In the genomic region with DNA sequence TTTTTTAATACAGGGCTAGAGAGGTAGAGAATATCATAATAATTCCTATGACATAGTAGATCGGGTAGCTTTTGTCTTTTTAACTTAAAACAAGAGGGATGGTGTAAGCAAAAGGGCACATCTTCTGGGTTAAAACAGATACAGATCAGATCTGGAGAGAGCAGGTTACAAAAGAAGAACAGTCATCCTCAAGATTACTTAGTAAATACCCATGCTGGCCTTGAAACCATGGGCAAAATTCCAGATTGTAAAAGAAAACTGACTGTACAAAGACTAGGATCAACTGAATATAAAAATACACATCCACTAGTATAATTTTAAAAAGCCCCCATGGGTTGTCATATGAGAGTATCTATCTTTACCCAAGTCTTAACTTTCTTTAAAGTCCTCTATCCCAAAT, we compare ENCODE assay signal across 2 cellular contexts.
A peak's percentile ranks its signal among the peaks of the same experiment; 100 is the strongest.
TF ChIP-seq lines count a peak whose summit lies in the region.

No MANE protein-coding gene starts in this region.

TF ChIP-seq in IMR-90, 13 proteins besides CTCF, POLR2A, EP300 and RAD21:
- no peak for TF ChIP-seq RFX5 (IDR thresholded peaks at IDR 0.05; ENCODE audit: low read depth, low read length)
- TF ChIP-seq MXI1 (IDR thresholded peaks at IDR 0.05; ENCODE audit: borderline replicate concordance, low read depth, low read length), result no peak
- TF ChIP-seq CHD1 (IDR thresholded peaks at IDR 0.05; ENCODE audit: low read depth, low read length), result no peak
- TF ChIP-seq BHLHE40 (IDR thresholded peaks at IDR 0.05; ENCODE audit: low read depth, low read length), result no peak
- TF ChIP-seq SMC3 (IDR thresholded peaks at IDR 0.05; ENCODE audit: low read depth, low read length), result no peak
- no peak for TF ChIP-seq FOS (IDR thresholded peaks at IDR 0.05; ENCODE audit: low read depth, low read length)
- no peak for TF ChIP-seq RCOR1 (IDR thresholded peaks at IDR 0.05; ENCODE audit: insufficient replicate concordance, low read length)
- TF ChIP-seq MAFK (IDR thresholded peaks at IDR 0.05; ENCODE audit: low read depth, low read length), result no peak
- TF ChIP-seq, protein P1, sequence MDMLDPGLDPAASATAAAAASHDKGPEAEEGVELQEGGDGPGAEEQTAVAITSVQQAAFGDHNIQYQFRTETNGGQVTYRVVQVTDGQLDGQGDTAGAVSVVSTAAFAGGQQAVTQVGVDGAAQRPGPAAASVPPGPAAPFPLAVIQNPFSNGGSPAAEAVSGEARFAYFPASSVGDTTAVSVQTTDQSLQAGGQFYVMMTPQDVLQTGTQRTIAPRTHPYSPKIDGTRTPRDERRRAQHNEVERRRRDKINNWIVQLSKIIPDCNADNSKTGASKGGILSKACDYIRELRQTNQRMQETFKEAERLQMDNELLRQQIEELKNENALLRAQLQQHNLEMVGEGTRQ (IDR thresholded peaks at IDR 0.05; ENCODE audit: low read depth, low read length), result no peak
- no peak for TF ChIP-seq CEBPB (IDR thresholded peaks at IDR 0.05; ENCODE audit: low read depth, low read length)
- no peak for TF ChIP-seq NFE2L2 (IDR thresholded peaks at IDR 0.05; ENCODE audit: low read depth, low read length)
- TF ChIP-seq, protein P2, sequence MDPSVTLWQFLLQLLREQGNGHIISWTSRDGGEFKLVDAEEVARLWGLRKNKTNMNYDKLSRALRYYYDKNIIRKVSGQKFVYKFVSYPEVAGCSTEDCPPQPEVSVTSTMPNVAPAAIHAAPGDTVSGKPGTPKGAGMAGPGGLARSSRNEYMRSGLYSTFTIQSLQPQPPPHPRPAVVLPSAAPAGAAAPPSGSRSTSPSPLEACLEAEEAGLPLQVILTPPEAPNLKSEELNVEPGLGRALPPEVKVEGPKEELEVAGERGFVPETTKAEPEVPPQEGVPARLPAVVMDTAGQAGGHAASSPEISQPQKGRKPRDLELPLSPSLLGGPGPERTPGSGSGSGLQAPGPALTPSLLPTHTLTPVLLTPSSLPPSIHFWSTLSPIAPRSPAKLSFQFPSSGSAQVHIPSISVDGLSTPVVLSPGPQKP (IDR thresholded peaks at IDR 0.05; ENCODE audit: borderline replicate concordance, low read depth, low read length), result no peak
- no peak for TF ChIP-seq MAZ (IDR thresholded peaks at IDR 0.05; ENCODE audit: borderline replicate concordance, low read depth, low read length)

TF ChIP-seq in K562, 482 proteins besides CTCF, POLR2A, EP300 and RAD21 (continued from another document):
- TF ChIP-seq NFE2 (IDR thresholded peaks at IDR 0.05; ENCODE audit: low read depth) (0 out of 2 replicates have a peak, but pooled peaks have one; percentile 19), ETS2 (tag; IDR thresholded peaks at IDR 0.05; ENCODE audit: borderline replicate concordance, poor library complexity, severe bottlenecking) (no peak), ARID1B (IDR thresholded peaks at IDR 0.05) (peak; percentile 57), RBM22 (IDR thresholded peaks at IDR 0.05; ENCODE audit: low read depth, low read length, poor library complexity, severe bottlenecking) (peak; percentile 23), TAL1 (IDR thresholded peaks at IDR 0.05) (peak; percentile 44; the same call in 1 of the 2 replicates), FOSL1 (tag; conservative IDR thresholded peaks at IDR 0.05) (peak; percentile 31), CBFA2T3 (IDR thresholded peaks at IDR 0.05) (peak; percentile 63), CBFA2T2 (conservative IDR thresholded peaks at IDR 0.05) (peak; percentile 37), SMARCB1 (IDR thresholded peaks at IDR 0.05; ENCODE audit: insufficient read length, low read depth) (peak; percentile 82), FOS (IDR thresholded peaks at IDR 0.05; ENCODE audit: extremely low read depth, insufficient read length) (no peak), JUND (IDR thresholded peaks at IDR 0.05; ENCODE audit: borderline replicate concordance, low read depth, low read length) (0 out of 2 replicates have a peak, but pooled peaks have one; percentile 17), JUND (tag; IDR thresholded peaks at IDR 0.05; ENCODE audit: borderline replicate concordance, low read depth, low read length) (no peak), TEAD4 (IDR thresholded peaks at IDR 0.05; ENCODE audit: low read length) (peak; percentile 49), TEAD4 (CRISPR knock-in tag; IDR thresholded peaks at IDR 0.05; ENCODE audit: borderline replicate concordance) (no peak), NFIC (IDR thresholded peaks at IDR 0.05) (peak; percentile 67), DPF2 (IDR thresholded peaks at IDR 0.05) (0 out of 2 replicates have a peak, but pooled peaks have one; percentile 55)
- TF ChIP-seq, protein P3, sequence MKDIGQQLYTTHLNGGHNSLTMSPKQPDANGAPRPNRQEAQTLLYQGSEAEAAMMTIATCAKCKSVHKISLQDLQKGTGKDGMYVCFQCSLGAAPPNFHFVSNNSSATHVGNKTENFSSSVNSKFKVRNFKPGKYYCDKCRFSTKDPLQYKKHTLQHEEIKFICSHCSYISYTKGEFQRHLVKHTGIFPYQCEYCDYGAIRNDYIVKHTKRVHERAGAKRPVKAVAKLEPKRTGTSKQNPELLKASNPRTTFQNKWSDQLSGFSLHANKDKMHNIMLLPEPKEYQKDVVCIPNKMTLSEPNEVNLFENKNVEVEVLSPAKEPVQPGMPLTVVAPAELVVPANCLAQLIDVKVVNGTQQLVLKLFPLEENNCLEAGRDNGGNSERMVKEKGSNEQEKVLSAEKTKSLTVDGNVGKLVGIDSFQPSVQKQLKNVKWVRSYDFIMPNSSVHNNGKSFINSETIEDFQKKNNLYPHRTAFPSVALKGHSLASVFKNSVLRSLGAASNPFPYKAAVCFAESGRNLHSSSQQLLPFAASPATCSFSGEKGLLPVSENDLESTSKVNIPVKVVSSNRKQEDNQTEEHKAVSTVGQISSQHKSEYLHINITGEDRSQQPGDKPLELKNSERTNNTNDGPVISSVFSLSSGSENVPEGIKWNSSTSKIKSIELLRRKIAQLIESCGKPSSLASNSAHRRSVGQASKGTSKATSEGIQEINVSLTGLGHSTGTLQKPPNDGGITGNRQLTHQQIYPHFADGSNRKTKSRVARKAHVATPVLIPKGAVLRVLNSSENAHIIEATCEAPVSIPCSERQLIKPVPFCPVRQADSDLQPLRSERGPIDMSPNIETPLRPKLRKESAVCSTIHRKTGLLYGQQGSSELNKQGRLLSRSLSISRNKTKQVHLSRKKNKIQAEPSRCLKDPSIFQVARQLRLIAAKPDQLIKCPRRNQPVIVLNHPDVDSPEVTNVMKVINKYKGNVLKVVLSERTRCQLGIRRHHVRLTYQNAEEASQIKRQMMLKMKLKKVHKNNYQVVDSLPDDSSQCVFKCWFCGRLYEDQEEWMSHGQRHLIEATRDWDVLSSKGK (CRISPR knock-in tag; IDR thresholded peaks at IDR 0.05), result no peak
- TF ChIP-seq, protein P4, sequence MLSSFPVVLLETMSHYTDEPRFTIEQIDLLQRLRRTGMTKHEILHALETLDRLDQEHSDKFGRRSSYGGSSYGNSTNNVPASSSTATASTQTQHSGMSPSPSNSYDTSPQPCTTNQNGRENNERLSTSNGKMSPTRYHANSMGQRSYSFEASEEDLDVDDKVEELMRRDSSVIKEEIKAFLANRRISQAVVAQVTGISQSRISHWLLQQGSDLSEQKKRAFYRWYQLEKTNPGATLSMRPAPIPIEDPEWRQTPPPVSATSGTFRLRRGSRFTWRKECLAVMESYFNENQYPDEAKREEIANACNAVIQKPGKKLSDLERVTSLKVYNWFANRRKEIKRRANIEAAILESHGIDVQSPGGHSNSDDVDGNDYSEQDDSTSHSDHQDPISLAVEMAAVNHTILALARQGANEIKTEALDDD (IDR thresholded peaks at IDR 0.05), result peak; percentile 81
- TF ChIP-seq, protein P5, sequence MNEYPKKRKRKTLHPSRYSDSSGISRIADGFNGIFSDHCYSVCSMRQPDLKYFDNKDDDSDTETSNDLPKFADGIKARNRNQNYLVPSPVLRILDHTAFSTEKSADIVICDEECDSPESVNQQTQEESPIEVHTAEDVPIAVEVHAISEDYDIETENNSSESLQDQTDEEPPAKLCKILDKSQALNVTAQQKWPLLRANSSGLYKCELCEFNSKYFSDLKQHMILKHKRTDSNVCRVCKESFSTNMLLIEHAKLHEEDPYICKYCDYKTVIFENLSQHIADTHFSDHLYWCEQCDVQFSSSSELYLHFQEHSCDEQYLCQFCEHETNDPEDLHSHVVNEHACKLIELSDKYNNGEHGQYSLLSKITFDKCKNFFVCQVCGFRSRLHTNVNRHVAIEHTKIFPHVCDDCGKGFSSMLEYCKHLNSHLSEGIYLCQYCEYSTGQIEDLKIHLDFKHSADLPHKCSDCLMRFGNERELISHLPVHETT (CRISPR knock-in tag; conservative IDR thresholded peaks at IDR 0.05 in 1 of 2, IDR thresholded peaks at IDR 0.05 in 1 of 2), result no peak
- TF ChIP-seq, protein P6, sequence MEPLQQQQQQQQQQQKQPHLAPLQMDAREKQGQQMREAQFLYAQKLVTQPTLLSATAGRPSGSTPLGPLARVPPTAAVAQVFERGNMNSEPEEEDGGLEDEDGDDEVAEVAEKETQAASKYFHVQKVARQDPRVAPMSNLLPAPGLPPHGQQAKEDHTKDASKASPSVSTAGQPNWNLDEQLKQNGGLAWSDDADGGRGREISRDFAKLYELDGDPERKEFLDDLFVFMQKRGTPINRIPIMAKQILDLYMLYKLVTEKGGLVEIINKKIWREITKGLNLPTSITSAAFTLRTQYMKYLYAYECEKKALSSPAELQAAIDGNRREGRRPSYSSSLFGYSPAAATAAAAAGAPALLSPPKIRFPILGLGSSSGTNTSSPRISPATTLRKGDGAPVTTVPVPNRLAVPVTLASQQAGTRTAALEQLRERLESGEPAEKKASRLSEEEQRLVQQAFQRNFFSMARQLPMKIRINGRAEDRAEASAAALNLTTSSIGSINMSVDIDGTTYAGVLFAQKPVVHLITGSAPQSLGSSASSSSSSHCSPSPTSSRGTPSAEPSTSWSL (CRISPR knock-in tag; IDR thresholded peaks at IDR 0.05; ENCODE audit: borderline replicate concordance), result no peak
